ENCODE assay signal across 30 cellular contexts in the genomic region with DNA sequence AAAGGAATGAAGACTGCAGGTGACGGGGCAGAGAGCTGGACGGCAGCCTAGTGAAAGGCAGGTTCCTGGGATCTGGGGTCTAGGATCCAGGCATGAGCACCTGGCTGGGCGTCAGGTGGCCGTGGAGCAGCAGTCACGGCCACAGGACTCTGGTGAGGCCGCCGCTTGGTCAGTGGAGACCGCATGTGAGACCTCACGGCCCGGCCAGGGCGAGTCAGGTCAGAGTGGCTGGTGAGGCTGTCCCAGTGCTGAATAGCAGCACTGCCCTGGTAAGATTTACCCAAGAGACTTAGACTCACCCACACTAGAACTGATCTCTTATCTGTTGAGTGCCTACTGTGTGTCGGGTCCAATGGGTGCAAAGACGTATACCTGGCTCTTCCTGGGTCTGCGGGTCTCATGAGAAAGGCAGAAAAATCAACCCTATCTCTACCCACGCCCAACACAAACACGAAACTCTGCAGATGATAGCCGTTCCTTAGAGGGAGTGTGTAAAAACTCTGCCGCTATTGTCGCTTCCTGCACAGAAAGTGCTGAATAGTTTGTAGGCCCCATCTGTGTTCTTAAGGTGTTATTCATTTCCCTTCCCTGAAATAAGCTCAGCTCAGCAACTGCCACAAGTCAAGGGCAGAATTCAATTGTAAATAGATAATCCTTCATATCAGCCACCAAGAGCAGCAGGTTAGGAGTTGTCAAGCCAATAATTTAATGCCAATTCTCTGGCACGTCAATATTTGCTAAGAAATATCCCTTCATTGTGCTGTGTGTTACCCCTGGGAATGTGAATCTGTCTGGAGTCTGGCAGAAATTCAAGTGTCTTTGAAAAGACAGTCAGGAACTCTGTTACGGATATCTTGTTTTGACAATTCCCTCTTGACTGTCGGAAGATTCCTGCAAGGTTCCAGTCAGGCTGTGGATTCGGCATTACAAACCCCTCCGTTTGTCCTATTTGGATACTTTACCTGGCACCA.
DNase-seq lines count a peak whose midpoint lies in the region; ATAC-seq and TF ChIP-seq lines count a peak whose summit lies in the region.
"Had no signal": no experiment of that assay in that cellular context is flagged by ENCODE, and none has a peak within 500 bp of the region (broad histone marks: within the 10 kb centered on the region; RNA-seq: fewer than 3 reads in every experiment).

No MANE protein-coding gene starts in this region.

- intact Hi-C loops in activated CD4-positive, alpha-beta T cell treated with anti-CD3 and anti-CD28 coated beads for 36 hours (cut with DNase I, micrococcal nuclease) = loop anchor here in 1 of 2 experiments (1.0 kb wide), 1 partner anchor 8 kb away; no protein-coding TSS in a partner anchor
- intact Hi-C loops in activated CD4-positive, alpha-beta T cell treated with anti-CD3 and anti-CD28 coated beads, Interleukin-2, amount 10 ng/mL, durations not matched to agents 24 days and 14 days (cut with micrococcal nuclease) = no loop called here
- intact Hi-C loops in ascending aorta (cut with DNase I) = no loop called here

- peak overlapping the region; percentile 15 for H3K4me3 Mint-ChIP-seq in activated CD4-positive, alpha-beta T cell treated with anti-CD3 and anti-CD28 coated beads for 36 hours
- H3K4me3 Mint-ChIP-seq in activated CD4-positive, alpha-beta T cell treated with anti-CD3 and anti-CD28 coated beads, Interleukin-2, amount 10 ng/mL, durations not matched to agents 24 days and 14 days = no peak overlapping the region
- H3K4me3 Mint-ChIP-seq in endodermal cell (no peak overlapping the region), nephron (no peak overlapping the region)
- H3K4me3 Mint-ChIP-seq: activated CD8-positive, alpha-beta T cell treated with anti-CD3 and anti-CD28 coated beads for 36 hours; T-helper 17 cell had no signal

- no peaks in the 10 kb centered on the region for H3K27me3 Mint-ChIP-seq in activated CD4-positive, alpha-beta T cell treated with anti-CD3 and anti-CD28 coated beads for 36 hours
- H3K27me3 Mint-ChIP-seq in activated CD4-positive, alpha-beta T cell treated with anti-CD3 and anti-CD28 coated beads, Interleukin-2, amount 10 ng/mL, durations not matched to agents 24 days and 14 days = no peaks in the 10 kb centered on the region
- no peaks in the 10 kb centered on the region for H3K27me3 Mint-ChIP-seq in endodermal cell (ENCODE audit: insufficient read depth)
- H3K27me3 Mint-ChIP-seq in nephron (ENCODE audit: low read depth) = peaks cover 22% of the 10 kb centered on the region
- H3K27me3 Mint-ChIP-seq: activated CD8-positive, alpha-beta T cell treated with anti-CD3 and anti-CD28 coated beads for 36 hours; T-helper 17 cell had no signal

- no peaks in the 10 kb centered on the region for H3K36me3 ChIP-seq in endodermal cell (ENCODE audit: control insufficient read depth, insufficient read depth, low read length)
- no peaks in the 10 kb centered on the region for H3K36me3 ChIP-seq in ascending aorta
- H3K36me3 ChIP-seq: breast epithelium, sigmoid colon, upper lobe of left lung had no signal

- H3K4me1 Mint-ChIP-seq in activated CD4-positive, alpha-beta T cell treated with anti-CD3 and anti-CD28 coated beads for 36 hours = peaks cover 37% of the 10 kb centered on the region
- H3K4me1 Mint-ChIP-seq in activated CD4-positive, alpha-beta T cell treated with anti-CD3 and anti-CD28 coated beads, Interleukin-2, amount 10 ng/mL, durations not matched to agents 24 days and 14 days = peaks cover 4% of the 10 kb centered on the region
- H3K4me1 Mint-ChIP-seq in endodermal cell = peaks cover 43% of the 10 kb centered on the region
- peaks cover 50% of the 10 kb centered on the region for H3K4me1 Mint-ChIP-seq in nephron

- TF ChIP-seq CTCF in endodermal cell (conservative IDR thresholded peaks at IDR 0.05) (no peak), nephron (IDR thresholded peaks at IDR 0.05; ENCODE audit: unreplicated experiment in 3 of 3) (no peak), ascending aorta (IDR thresholded peaks at IDR 0.05) (no peak)

- H3K9ac ChIP-seq in endodermal cell (ENCODE audit: extremely low read depth, low read length, poor library complexity, severe bottlenecking) = no peak overlapping the region

- H3K9me3 Mint-ChIP-seq in activated CD4-positive, alpha-beta T cell treated with anti-CD3 and anti-CD28 coated beads for 36 hours (ENCODE audit: low read depth) = peaks cover 6% of the 10 kb centered on the region
- peaks cover 7% of the 10 kb centered on the region for H3K9me3 Mint-ChIP-seq in activated CD4-positive, alpha-beta T cell treated with anti-CD3 and anti-CD28 coated beads, Interleukin-2, amount 10 ng/mL, durations not matched to agents 24 days and 14 days
- H3K9me3 Mint-ChIP-seq in endodermal cell (no peaks in the 10 kb centered on the region), nephron (peaks cover 6% of the 10 kb centered on the region)

- peak; percentile 80 for ATAC-seq in activated CD4-positive, alpha-beta T cell treated with anti-CD3 and anti-CD28 coated beads for 36 hours
- no peak for ATAC-seq in GM21723 (IDR thresholded peaks at IDR 0.05; ENCODE audit: unreplicated experiment)
- ATAC-seq: activated CD4-positive, CD25-positive, alpha-beta regulatory T cell treated with anti-CD3 and anti-CD28 coated beads, Interleukin-2, amount 50 U/mL, for 24 hours; activated CD8-positive, alpha-beta T cell treated with anti-CD3 and anti-CD28 coated beads for 36 hours; activated naive CD4-positive, alpha-beta T cell treated with anti-CD3 and anti-CD28 coated beads, Interleukin-2, amount 50 U/mL, for 72 hours; K562; psoas muscle; Right ventricle myocardium inferior; SK-N-SH treated with all-trans-retinoic acid at 6 μM for 48 hours; T-helper 17 cell had no signal

- CTCF ChIA-PET in activated CD4-positive, alpha-beta T cell treated with anti-CD3 and anti-CD28 coated beads for 36 hours (lab: Charles Lee) = interaction anchor here (0.6 kb wide), 1 partner anchor 21 kb away, joined by 3 read pairs; no protein-coding TSS in a partner anchor

- DNase-seq in activated CD4-positive, alpha-beta T cell treated with anti-CD3 and anti-CD28 coated beads for 36 hours = no peak
- DNase-seq in activated CD4-positive, alpha-beta T cell treated with anti-CD3 and anti-CD28 coated beads, Interleukin-2, amount 10 ng/mL, durations not matched to agents 24 days and 14 days = no peak
- DNase-seq in endodermal cell (no peak), globus pallidus (ENCODE audit: low spot score) (no peak), MV-4-11 (lab: John Stamatoyannopoulos, UW) (no peak), ascending aorta (ENCODE audit: low spot score in 2 of 2) (no peak)
- DNase-seq: activated CD8-positive, alpha-beta memory T cell treated with anti-CD3 and anti-CD28 coated beads, Interleukin-2, amount 50 U/mL, for 48 hours; activated CD8-positive, alpha-beta T cell treated with anti-CD3 and anti-CD28 coated beads for 36 hours; activated effector memory CD4-positive, alpha-beta T cell treated with Interleukin-2 at 50 U/mL for 16 hours; amygdala; GOT3; hypothalamus; NCI-H1092; NCI-H187; NCI-H526; PC-9; psoas muscle; sigmoid colon; stimulated activated CD4-positive, alpha-beta T cell treated with anti-CD3 and anti-CD28 coated beads, Interleukin-4, amount 100 ng/mL, for 24 hours; T-helper 17 cell; upper lobe of left lung had no signal

- H3K27ac ChIP-seq in endodermal cell (ENCODE audit: low read depth, low read length) (no peak overlapping the region), ascending aorta (no peak overlapping the region)
- H3K27ac ChIP-seq: breast epithelium, epithelial cell of prostate, PC-9, psoas muscle, sigmoid colon, upper lobe of left lung had no signal

- H3K27ac Mint-ChIP-seq in activated CD4-positive, alpha-beta T cell treated with anti-CD3 and anti-CD28 coated beads for 36 hours = peak overlapping the region; percentile 88
- H3K27ac Mint-ChIP-seq in activated CD4-positive, alpha-beta T cell treated with anti-CD3 and anti-CD28 coated beads, Interleukin-2, amount 10 ng/mL, durations not matched to agents 24 days and 14 days = no peak overlapping the region
- H3K27ac Mint-ChIP-seq in endodermal cell (peak overlapping the region; percentile 54), nephron (peak overlapping the region in 2 of 3 experiments; percentile 22 to 41)
- H3K27ac Mint-ChIP-seq: activated CD8-positive, alpha-beta T cell treated with anti-CD3 and anti-CD28 coated beads for 36 hours; T-helper 17 cell had no signal

- no peak overlapping the region for H3K4me3 ChIP-seq in endodermal cell (ENCODE audit: low read length)
- H3K4me3 ChIP-seq in ascending aorta = no peak overlapping the region
- H3K4me3 ChIP-seq: breast epithelium, K562, PC-9, psoas muscle, sigmoid colon, upper lobe of left lung had no signal

- peaks cover 4% of the 10 kb centered on the region for H3K36me3 Mint-ChIP-seq in activated CD4-positive, alpha-beta T cell treated with anti-CD3 and anti-CD28 coated beads for 36 hours (ENCODE audit: low read depth)
- H3K36me3 Mint-ChIP-seq in activated CD4-positive, alpha-beta T cell treated with anti-CD3 and anti-CD28 coated beads, Interleukin-2, amount 10 ng/mL, durations not matched to agents 24 days and 14 days (ENCODE audit: low read depth) = no peaks in the 10 kb centered on the region
- H3K36me3 Mint-ChIP-seq in endodermal cell (ENCODE audit: low read depth) = no peaks in the 10 kb centered on the region
- no peaks in the 10 kb centered on the region for H3K36me3 Mint-ChIP-seq in nephron (ENCODE audit: low read depth)

- POLR2A ChIA-PET in activated CD4-positive, alpha-beta T cell treated with anti-CD3 and anti-CD28 coated beads for 36 hours (lab: Charles Lee) = no interaction called here

- H3K4me1 ChIP-seq in endodermal cell (ENCODE audit: control insufficient read depth, insufficient read depth, low read length) = peaks cover 18% of the 10 kb centered on the region
- peaks cover 0 to 2% of the 10 kb centered on the region in 2 donors for H3K4me1 ChIP-seq in ascending aorta
- H3K4me1 ChIP-seq: breast epithelium had no signal

- no peaks in the 10 kb centered on the region for H3K27me3 ChIP-seq in endodermal cell (ENCODE audit: control insufficient read depth, insufficient read depth, low read length, poor library complexity, severe bottlenecking)
- H3K27me3 ChIP-seq in ascending aorta = no peaks in the 10 kb centered on the region
- H3K27me3 ChIP-seq: breast epithelium, sigmoid colon, upper lobe of left lung had no signal

- 94 to 95% methylated on average over 22 to 24 of the region's 24 CpGs for WGBS in endodermal cell (ENCODE audit: insufficient coverage in 1 of 2, insufficient read length in 1 of 2), 2 experiments

- H3K9me3 ChIP-seq in endodermal cell (ENCODE audit: control insufficient read depth, low read length) (no peaks in the 10 kb centered on the region), ascending aorta (peaks cover 0 to 5% of the 10 kb centered on the region in 2 donors)
- H3K9me3 ChIP-seq: breast epithelium, upper lobe of left lung had no signal
